ENCODE assay signal across 2 cellular contexts in genomic region chr2:32095671-32096070, GRCh38.
A peak's percentile ranks its signal among the peaks of the same experiment; 100 is the strongest.
TF ChIP-seq lines count a peak whose summit lies in the region.

No MANE protein-coding gene starts in this region.

TF ChIP-seq in GM23338, 12 proteins besides CTCF, POLR2A, EP300 and RAD21:
- TF ChIP-seq ZNF114 (CRISPR knock-in tag; IDR thresholded peaks at IDR 0.05) (no peak), EZH2 (IDR thresholded peaks at IDR 0.05; ENCODE audit: low read depth, unreplicated experiment) (no peak), POLR2AphosphoS5 (IDR thresholded peaks at IDR 0.05; ENCODE audit: low read depth) (no peak), JUNB (IDR thresholded peaks at IDR 0.05; ENCODE audit: unreplicated experiment) (no peak), ETS1 (IDR thresholded peaks at IDR 0.05) (no peak), NANOG (IDR thresholded peaks at IDR 0.05; ENCODE audit: borderline replicate concordance) (no peak), REST (IDR thresholded peaks at IDR 0.05; ENCODE audit: unreplicated experiment) (no peak), CREB1 (CRISPR knock-in tag; IDR thresholded peaks at IDR 0.05; ENCODE audit: low read depth) (no peak), STAT1 (IDR thresholded peaks at IDR 0.05; ENCODE audit: unreplicated experiment) (no peak), ZNF331 (CRISPR knock-in tag; IDR thresholded peaks at IDR 0.05; ENCODE audit: low read depth) (no peak), EZH2phosphoT487 (IDR thresholded peaks at IDR 0.05; ENCODE audit: unreplicated experiment) (no peak), ZNF462 (CRISPR knock-in tag; IDR thresholded peaks at IDR 0.05) (no peak)

TF ChIP-seq in K562, 482 proteins besides CTCF, POLR2A, EP300 and RAD21:
- TF ChIP-seq E2F6 (IDR thresholded peaks at IDR 0.05; ENCODE audit: borderline replicate concordance in 1 of 2, extremely low read depth in 1 of 2, insufficient read depth in 1 of 2, insufficient read length in 1 of 2, low read depth in 1 of 2, low read length in 1 of 2, poor library complexity in 1 of 2, severe bottlenecking in 1 of 2) (no peak), THRA (IDR thresholded peaks at IDR 0.05) (no peak), ARID2 (IDR thresholded peaks at IDR 0.05) (no peak), FOXJ3 (CRISPR knock-in tag; IDR thresholded peaks at IDR 0.05) (no peak), ZNF316 (IDR thresholded peaks at IDR 0.05) (peak; percentile 33), GATA2 (CRISPR knock-in tag; IDR thresholded peaks at IDR 0.05) (no peak), NFATC3 (IDR thresholded peaks at IDR 0.05) (no peak)
